Comparison of ENCODE assay signal across 9 cellular contexts in the genomic region with DNA sequence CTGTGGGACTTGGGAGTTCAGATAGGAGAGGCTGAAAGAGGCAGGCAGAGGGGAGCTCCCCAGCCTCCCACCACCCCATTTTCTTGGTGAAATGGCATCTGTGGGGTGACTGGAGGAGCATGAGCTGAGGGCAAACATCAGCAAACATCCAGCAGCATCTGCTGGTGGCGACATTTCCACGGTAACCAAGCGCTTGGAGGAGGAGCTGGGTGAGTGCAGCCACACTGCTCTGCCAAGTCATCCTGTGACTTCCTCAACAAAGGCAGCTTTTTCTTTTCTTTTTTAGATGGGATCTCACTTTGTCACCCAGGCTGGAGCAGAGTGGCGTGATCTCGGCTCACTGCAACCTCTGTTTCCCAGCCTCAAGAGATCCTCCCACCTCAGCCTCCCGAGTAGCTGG. TPM values are rescaled to one million over a fixed set of nuclear protein-coding genes. Genes with fewer than 3 reads are reported as not detected.
DNase-seq lines count a peak whose midpoint lies in the region; ATAC-seq and TF ChIP-seq lines count a peak whose summit lies in the region.
"Had no signal": no experiment of that assay in that cellular context is flagged by ENCODE, and none has a peak within 500 bp of the region (broad histone marks: within the 10 kb centered on the region; RNA-seq: fewer than 3 reads in every experiment).

No MANE protein-coding gene starts in this region.

- TF ChIP-seq CTCF in brain (conservative IDR thresholded peaks at IDR 0.05) = no peak
- TF ChIP-seq CTCF in natural killer cell (IDR thresholded peaks at IDR 0.05) = no peak

- peak overlapping the region in 3 of 5 experiments; percentile 38 to 83 (median 56) for H3K27ac Mint-ChIP-seq in brain
- H3K27ac Mint-ChIP-seq in natural killer cell = peak overlapping the region in 1 of 2 donors; percentile 56

- ATAC-seq in natural killer cell (peak in 2 of 3 donors; percentile 59 to 64), HG02763 (IDR thresholded peaks at IDR 0.05; ENCODE audit: unreplicated experiment) (no peak), GM21360 (IDR thresholded peaks at IDR 0.05; ENCODE audit: unreplicated experiment) (no peak)

- peaks cover 82% of the 10 kb centered on the region for H3K4me1 Mint-ChIP-seq in brain
- peaks cover 61 to 70% of the 10 kb centered on the region in 2 donors for H3K4me1 Mint-ChIP-seq in natural killer cell

- H3K27me3 Mint-ChIP-seq in brain (no peaks in the 10 kb centered on the region), natural killer cell (ENCODE audit: low read depth in 2 of 2) (no peaks in the 10 kb centered on the region)

- H3K36me3 Mint-ChIP-seq in brain (peaks cover 57% of the 10 kb centered on the region), natural killer cell (no peaks in the 10 kb centered on the region)

- peak overlapping the region in 1 of 5 experiments; percentile 49 for H3K4me3 Mint-ChIP-seq in brain
- no peak overlapping the region for H3K4me3 Mint-ChIP-seq in natural killer cell

- DNase-seq in DMS53 (lab: John Stamatoyannopoulos, UW) = peak; percentile 74
- DNase-seq in DMS53 treated with DMSO at 0.1 percent for 48 hours (lab: John Stamatoyannopoulos, UW; ENCODE audit: unreplicated experiment) = no peak
- DNase-seq in MV-4-11 (lab: John Stamatoyannopoulos, UW) = peak; percentile 69
- DNase-seq in natural killer cell = no peak
- DNase-seq in DMS153 (lab: John Stamatoyannopoulos, UW) = no peak
- DNase-seq: heart left ventricle had no signal

- intact Hi-C loops in natural killer cell (cut with micrococcal nuclease) = no loop called here

- H3K9me3 Mint-ChIP-seq in brain (no peaks in the 10 kb centered on the region), natural killer cell (no peaks in the 10 kb centered on the region)

RNA-seq across cellular contexts. Expression of a gene that starts 5.6 kb away (rescaled TPM):
- 150 TPM for polyA plus RNA-seq in brain (ENCODE audit: insufficient read depth, low read depth, low replicate concordance)
- total RNA-seq in natural killer cell = 10 to 100 TPM; 63.2 to 69.1 (median 66.4) TPM

RNA-seq across cellular contexts. Expression of a gene that starts 18.3 kb away (rescaled TPM):
- 3.3 TPM for polyA plus RNA-seq in brain (ENCODE audit: insufficient read depth, low read depth, low replicate concordance)
- total RNA-seq in natural killer cell = 10 to 100 TPM; 11.7 to 16.1 (median 13.8) TPM

RNA-seq across cellular contexts. Expression of a gene that starts 31.3 kb away (rescaled TPM):
- polyA plus RNA-seq in brain (ENCODE audit: insufficient read depth, low read depth, low replicate concordance) = 45.1 TPM
- total RNA-seq in natural killer cell = 10 to 100 TPM; 51.2 to 62.4 (median 54.1) TPM

RNA-seq across cellular contexts. Expression of a gene that starts 51.5 kb away (rescaled TPM):
- polyA plus RNA-seq in brain (ENCODE audit: insufficient read depth, low read depth, low replicate concordance) = 15.8 TPM
- 10 to 100 TPM; 11.9 to 17.7 (median 12.4) TPM for total RNA-seq in natural killer cell

Comparison
In these comparisons a context has a peak if more than half of its experiments do, and no peak if none do; other contexts are left out.
1. DNase-seq: peak in DMS53 (single experiment) and MV-4-11 (single experiment); none in DMS53 treated with DMSO at 0.1 percent for 48 hours (single experiment), natural killer cell (single experiment) and DMS153 (single experiment).
2. ATAC-seq: peak in natural killer cell (2 of 3); none in HG02763 (single experiment) and GM21360 (single experiment).